In genomic region chr7:32670105-32670504, GRCh38 we compare ENCODE assay signal across 10 cellular contexts.
DNase-seq lines count a peak whose midpoint lies in the region; ATAC-seq and TF ChIP-seq lines count a peak whose summit lies in the region.
"Had no signal": no experiment of that assay in that cellular context is flagged by ENCODE, and none has a peak within 500 bp of the region (broad histone marks: within the 10 kb centered on the region; RNA-seq: fewer than 3 reads in every experiment).

No MANE protein-coding gene starts in this region.

- H3K9ac ChIP-seq in neural progenitor cell: no peak overlapping the region

- no peak overlapping the region for H3K4me3 Mint-ChIP-seq in neural progenitor cell
- H3K4me3 Mint-ChIP-seq: activated T-cell treated with anti-CD3 and anti-CD28 coated beads, Interleukin-2, amount 50 U/mL, for 4 hours had no signal

- H3K36me3 Mint-ChIP-seq in neural progenitor cell: peaks cover 6% of the 10 kb centered on the region

- intact Hi-C loops in posterior vena cava (cut with DNase I): no loop called here

- H3K27me3 Mint-ChIP-seq in neural progenitor cell (ENCODE audit: insufficient read depth, low read depth): no peaks in the 10 kb centered on the region

- H3K9me3 Mint-ChIP-seq in neural progenitor cell: peaks cover 7% of the 10 kb centered on the region
- H3K9me3 Mint-ChIP-seq: activated T-cell treated with anti-CD3 and anti-CD28 coated beads, Interleukin-2, amount 50 U/mL, for 4 hours had no signal

- no peak overlapping the region for H3K27ac ChIP-seq in neural progenitor cell

- peak; percentile 70 for DNase-seq in EL
- peak; percentile 86 for DNase-seq in NCI-H460 (ENCODE audit: extremely low read depth, low read depth)
- DNase-seq in dermis blood vessel endothelial cell: peak; percentile 80
- peak; percentile 7 for DNase-seq in neural progenitor cell (ENCODE audit: low spot score)
- no peak for DNase-seq in posterior vena cava (ENCODE audit: low spot score)
- DNase-seq in inferior parietal cortex (ENCODE audit: extremely low spot score): no peak
- no peak for DNase-seq in epidermal melanocyte (ENCODE audit: insufficient read length, low spot score)
- DNase-seq: activated T-cell treated with anti-CD3 and anti-CD28 coated beads, Interleukin-2, amount 50 U/mL, for 4 hours; hippocampal formation had no signal

- peaks cover 3% of the 10 kb centered on the region for H3F3A ChIP-seq in neural progenitor cell (ENCODE audit: low read depth)

- peak overlapping the region; percentile 12 for H3K4me2 ChIP-seq in neural progenitor cell

- no peaks in the 10 kb centered on the region for H3K79me2 ChIP-seq in neural progenitor cell (ENCODE audit: low read depth)

- peaks cover 15% of the 10 kb centered on the region for H3K4me1 Mint-ChIP-seq in neural progenitor cell

- H3K9me3 ChIP-seq in neural progenitor cell (ENCODE audit: low read depth): no peaks in the 10 kb centered on the region

- no peaks in the 10 kb centered on the region for H4K20me1 ChIP-seq in neural progenitor cell (ENCODE audit: low read depth)

- H3K27ac Mint-ChIP-seq in neural progenitor cell: peak overlapping the region; percentile 85

- no peak overlapping the region for H2AFZ ChIP-seq in neural progenitor cell (replicated peaks)

- H3K4me1 ChIP-seq in neural progenitor cell: peaks cover 8% of the 10 kb centered on the region

- H3K27me3 ChIP-seq in neural progenitor cell: no peaks in the 10 kb centered on the region

- no peak for ATAC-seq in GM18520 (IDR thresholded peaks at IDR 0.05; ENCODE audit: unreplicated experiment)
- ATAC-seq: activated T-cell treated with anti-CD3 and anti-CD28 coated beads, Interleukin-2, amount 50 U/mL, for 4 hours had no signal

- no peak overlapping the region for H3K4me3 ChIP-seq in neural progenitor cell

- H3K36me3 ChIP-seq in neural progenitor cell: no peaks in the 10 kb centered on the region

- no peak for TF ChIP-seq CTCF in neural progenitor cell (IDR thresholded peaks at IDR 0.05)

Comparison
In these comparisons a context has a peak if more than half of its experiments do, and no peak if none do; other contexts are left out.
1. DNase-seq: peak in EL (single experiment), NCI-H460 (single experiment), dermis blood vessel endothelial cell (single experiment) and neural progenitor cell (single experiment); none in posterior vena cava (single experiment), inferior parietal cortex (single experiment) and epidermal melanocyte (single experiment).